In genomic region chr2:205680067-205680466, GRCh38 we compare ENCODE assay signal across 8 cellular contexts. TPM values are rescaled to one million over a fixed set of nuclear protein-coding genes. Genes with fewer than 3 reads are reported as not detected.
DNase-seq lines count a peak whose midpoint lies in the region; ATAC-seq and TF ChIP-seq lines count a peak whose summit lies in the region.

No MANE protein-coding gene starts in this region.

- peak; percentile 65 for TF ChIP-seq CTCF in GM12875 (IDR thresholded peaks at IDR 0.05; ENCODE audit: borderline replicate concordance, insufficient read depth, low read depth, low read length)
- peak; percentile 68 for TF ChIP-seq CTCF in astrocyte of the spinal cord (IDR thresholded peaks at IDR 0.05; ENCODE audit: low read depth, low read length)

- DNase-seq in A172 (ENCODE audit: low spot score) (peak; percentile 86), NCI-H1092 (lab: John Stamatoyannopoulos, UW) (peak; percentile 80), SK-MEL-5 (ENCODE audit: low read depth, low spot score) (peak; percentile 96), astrocyte of the spinal cord (ENCODE audit: low read depth, low spot score) (peak; percentile 90), iPS-NIHi7 (ENCODE audit: extremely low spot score) (peak; percentile 79)
- DNase-seq in stimulated activated CD4-positive, alpha-beta T cell treated with anti-CD3 and anti-CD28 coated beads, Interleukin-4, amount 100 ng/mL, for 1 hour = peak; percentile 25

- ATAC-seq in HG02759 (IDR thresholded peaks at IDR 0.05; ENCODE audit: unreplicated experiment) = peak; percentile 61

- H3K4me3 ChIP-seq in GM12875 (ENCODE audit: low read depth, low read length) (no peak overlapping the region), astrocyte of the spinal cord (ENCODE audit: low read depth, low read length) (no peak overlapping the region)

- in situ Hi-C loops in SK-MEL-5 (cut with HindIII; ENCODE audit: low pct_unique_long_range_greater_than_20kb, low sequenced_read_pairs) = no loop called here
- in situ Hi-C loops in astrocyte of the spinal cord (cut with HindIII; ENCODE audit: low sequenced_read_pairs) = no loop called here

RNA-seq across cellular contexts. Expression of gene NRP2, which starts 2.2 kb away (rescaled TPM):
- total RNA-seq in A172 (2014; rRNA removed; shearing (Covaris generic)) = 5.4 and 10.2 TPM in 2 replicates
- 174 and 204 TPM in 2 replicates for total RNA-seq in SK-MEL-5 (2014; rRNA removed; shearing (Covaris generic))
- polyA plus RNA-seq in SK-MEL-5 (2015; cell fraction: cytosol; rRNA removed) = 206 and 239 TPM in 2 replicates
- polyA plus RNA-seq in SK-MEL-5 (2015; cell fraction: nucleus; rRNA removed) = 83.4 and 104 TPM in 2 replicates

Comparison
In these comparisons a context has a peak if more than half of its experiments do, and no peak if none do; other contexts are left out.
1. DNase-seq: peak in every context shown above with its lines; median percentile 96 in SK-MEL-5; 90 in astrocyte of the spinal cord; 86 in A172; 80 in NCI-H1092; 79 in iPS-NIHi7; 25 in stimulated activated CD4-positive, alpha-beta T cell treated with anti-CD3 and anti-CD28 coated beads, Interleukin-4, amount 100 ng/mL, for 1 hour.
2. RNA of gene NRP2, which starts 2.2 kb away (total RNA-seq): 174 to 204 TPM in SK-MEL-5; 5.4 to 10.2 TPM in A172; every median in the first group is over 10 times any median in the second.